ENCODE assay signal across 8 cellular contexts in genomic region chr1:155983191-155984023, GRCh38. TPM values are rescaled to one million over a fixed set of nuclear protein-coding genes. Genes with fewer than 3 reads are reported as not detected.
DNase-seq lines count a peak whose midpoint lies in the region; ATAC-seq, FAIRE-seq and TF ChIP-seq lines count a peak whose summit lies in the region.

No MANE protein-coding gene starts in this region.

- H3K9ac ChIP-seq in BLaER1 treated with 17β-estradiol and CSF1 and Interleukin-3, amounts not matched to agents 10 nM and 100 nM: no peak overlapping the region
- no peak overlapping the region for H3K9ac ChIP-seq in endodermal cell (ENCODE audit: extremely low read depth, low read length, poor library complexity, severe bottlenecking)

- H3K27ac ChIP-seq in BLaER1 treated with 17β-estradiol and CSF1 and Interleukin-3, amounts not matched to agents 10 nM and 100 nM: peak overlapping the region in 3 of 11 experiments; percentile 15 to 100 (median 98); a peak in 6 of 22 replicates
- H3K27ac ChIP-seq in PC-9 (peak overlapping the region; percentile 96), endodermal cell (ENCODE audit: low read depth, low read length) (peak overlapping the region; percentile 32)
- H3K27ac ChIP-seq in naive thymus-derived CD4-positive, alpha-beta T cell (ENCODE audit: low read depth, low read length): peak overlapping the region; percentile 90

- DNase-seq in H54 (ENCODE audit: insufficient read length, low spot score) (peak; percentile 84), PC-9 (peak; percentile 46 to 62), endodermal cell (peak; percentile 71), putamen (ENCODE audit: low spot score) (no peak)
- DNase-seq in naive thymus-derived CD4-positive, alpha-beta T cell: no peak

- no peaks in the 10 kb centered on the region for H3K27me3 ChIP-seq in BLaER1 treated with 17β-estradiol and CSF1 and Interleukin-3, amounts not matched to agents 10 nM and 100 nM
- no peaks in the 10 kb centered on the region for H3K27me3 ChIP-seq in PC-9 (ENCODE audit: insufficient read depth, low read depth)
- H3K27me3 ChIP-seq in endodermal cell (ENCODE audit: control insufficient read depth, insufficient read depth, low read length, poor library complexity, severe bottlenecking): no peaks in the 10 kb centered on the region
- H3K27me3 ChIP-seq in naive thymus-derived CD4-positive, alpha-beta T cell (ENCODE audit: control insufficient read depth in 2 of 2, insufficient read depth in 2 of 2, low read length in 2 of 2): no peaks in the 10 kb centered on the region

- no peak overlapping the region for H3K4me3 Mint-ChIP-seq in endodermal cell
- peak overlapping the region in 5 of 10 donors; percentile 16 to 93 (median 35) for H3K4me3 Mint-ChIP-seq in naive thymus-derived CD4-positive, alpha-beta T cell

- 0 out of 2 replicates have a peak, but pooled peaks have one; percentile 19 for TF ChIP-seq POLR2A in H54 (IDR thresholded peaks at IDR 0.05; ENCODE audit: low read depth, low read length)

- 0 out of 22 replicates have a peak, but pooled peaks cover 0 to 4% (median 0%) of the 10 kb centered on the region in 11 experiments for H3K9me3 ChIP-seq in BLaER1 treated with 17β-estradiol and CSF1 and Interleukin-3, amounts not matched to agents 10 nM and 100 nM (replicated peaks in 1 of 11)
- H3K9me3 ChIP-seq in PC-9 (ENCODE audit: insufficient read depth, low read depth) (no peaks in the 10 kb centered on the region), endodermal cell (ENCODE audit: control insufficient read depth, low read length) (no peaks in the 10 kb centered on the region)
- no peaks in the 10 kb centered on the region for H3K9me3 ChIP-seq in naive thymus-derived CD4-positive, alpha-beta T cell (ENCODE audit: control insufficient read depth in 2 of 3, low read length in 3 of 3)

- peaks cover 4% of the 10 kb centered on the region for H3K27me3 Mint-ChIP-seq in endodermal cell (ENCODE audit: insufficient read depth)
- H3K27me3 Mint-ChIP-seq in naive thymus-derived CD4-positive, alpha-beta T cell: no peaks in the 10 kb centered on the region

- peak overlapping the region in 1 of 10 experiments; percentile 26; a peak in 1 of 20 replicates for H3K4me3 ChIP-seq in BLaER1 treated with 17β-estradiol and CSF1 and Interleukin-3, amounts not matched to agents 10 nM and 100 nM
- H3K4me3 ChIP-seq in PC-9: peak overlapping the region; percentile 93
- no peak overlapping the region for H3K4me3 ChIP-seq in endodermal cell (ENCODE audit: low read length)
- no peak overlapping the region for H3K4me3 ChIP-seq in naive thymus-derived CD4-positive, alpha-beta T cell (ENCODE audit: low read length)

- no peak overlapping the region for H3K27ac Mint-ChIP-seq in endodermal cell
- H3K27ac Mint-ChIP-seq in naive thymus-derived CD4-positive, alpha-beta T cell: peak overlapping the region in 8 of 9 donors; percentile 81 to 96 (median 92)

- no peak overlapping the region for H2AFZ ChIP-seq in PC-9

- POLR2A ChIA-PET in PC-9 (lab: Charles Lee; ENCODE audit: unreplicated experiment): no interaction called here
- POLR2A ChIA-PET in naive thymus-derived CD4-positive, alpha-beta T cell (lab: Charles Lee): interaction anchor here (0.6 to 10.1 kb wide), 10 partner anchors 12 to 64 kb away, joined by 3 to 144 read pairs (median 3); partner anchors contain the start of genes KHDC4 and RXFP4

- 0 out of 22 replicates have a peak, but pooled peaks cover 0 to 4% (median 0%) of the 10 kb centered on the region in 11 experiments for H3K36me3 ChIP-seq in BLaER1 treated with 17β-estradiol and CSF1 and Interleukin-3, amounts not matched to agents 10 nM and 100 nM
- H3K36me3 ChIP-seq in PC-9 (ENCODE audit: low read depth) (peaks cover 7% of the 10 kb centered on the region; the same call in 1 of the 2 replicates), endodermal cell (ENCODE audit: control insufficient read depth, insufficient read depth, low read length) (no peaks in the 10 kb centered on the region)
- H3K36me3 ChIP-seq in naive thymus-derived CD4-positive, alpha-beta T cell (ENCODE audit: control insufficient read depth in 2 of 3, insufficient read depth in 3 of 3, low read length in 3 of 3): peaks cover 0 to 3% (median 0%) of the 10 kb centered on the region in 3 experiments

- peak overlapping the region; percentile 11 to 100 (median 98) for H3K4me2 ChIP-seq in BLaER1 treated with 17β-estradiol and CSF1 and Interleukin-3, amounts not matched to agents 10 nM and 100 nM
- H3K4me2 ChIP-seq in PC-9: peak overlapping the region; percentile 94

- ATAC-seq in naive thymus-derived CD4-positive, alpha-beta T cell: no peak
- ATAC-seq in GM19351 (IDR thresholded peaks at IDR 0.05; ENCODE audit: unreplicated experiment) (no peak), HG03565 (IDR thresholded peaks at IDR 0.05; ENCODE audit: unreplicated experiment) (no peak)

- intact Hi-C loops in PC-9 (cut with micrococcal nuclease; ENCODE audit: unreplicated experiment): no loop called here
- intact Hi-C loops in naive thymus-derived CD4-positive, alpha-beta T cell (cut with micrococcal nuclease): no loop called here

- WGBS in endodermal cell (ENCODE audit: insufficient coverage in 1 of 2, insufficient read length in 1 of 2), 2 experiments: 76 to 78% methylated on average over 2 to 4 of the region's 4 CpGs

- peaks cover 35% of the 10 kb centered on the region for H3K4me1 Mint-ChIP-seq in endodermal cell
- peaks cover 46 to 56% (median 49%) of the 10 kb centered on the region in 7 donors for H3K4me1 Mint-ChIP-seq in naive thymus-derived CD4-positive, alpha-beta T cell

- H3K4me1 ChIP-seq in BLaER1 treated with 17β-estradiol and CSF1 and Interleukin-3, amounts not matched to agents 10 nM and 100 nM: peaks cover 64 to 79% (median 77%) of the 10 kb centered on the region in 10 experiments
- H3K4me1 ChIP-seq in PC-9 (replicated peaks; ENCODE audit: insufficient read depth): peaks cover 44% of the 10 kb centered on the region
- peaks cover 11% of the 10 kb centered on the region for H3K4me1 ChIP-seq in endodermal cell (ENCODE audit: control insufficient read depth, insufficient read depth, low read length)
- peaks cover 27 to 51% of the 10 kb centered on the region in 2 donors for H3K4me1 ChIP-seq in naive thymus-derived CD4-positive, alpha-beta T cell (ENCODE audit: control insufficient read depth in 2 of 2, insufficient read depth in 2 of 2, low read length in 2 of 2)

- no peak for TF ChIP-seq CTCF in PC-9 (conservative IDR thresholded peaks at IDR 0.05)
- TF ChIP-seq CTCF in endodermal cell (conservative IDR thresholded peaks at IDR 0.05): peak; percentile 31

- no peaks in the 10 kb centered on the region for H4K20me1 ChIP-seq in BLaER1 treated with 17β-estradiol and CSF1 and Interleukin-3, amounts not matched to agents 10 nM and 100 nM
- H4K20me1 ChIP-seq in PC-9 (ENCODE audit: insufficient read depth): no peaks in the 10 kb centered on the region

- peaks cover 9% of the 10 kb centered on the region for H3K9me3 Mint-ChIP-seq in endodermal cell
- H3K9me3 Mint-ChIP-seq in naive thymus-derived CD4-positive, alpha-beta T cell: no peaks in the 10 kb centered on the region

- H3K36me3 Mint-ChIP-seq in endodermal cell (ENCODE audit: low read depth): no peaks in the 10 kb centered on the region
- H3K36me3 Mint-ChIP-seq in naive thymus-derived CD4-positive, alpha-beta T cell: peaks cover 0 to 6% (median 0%) of the 10 kb centered on the region in 5 donors

- peaks cover 42% of the 10 kb centered on the region for H3K79me2 ChIP-seq in PC-9 (ENCODE audit: low read depth)

- H3K9me2 ChIP-seq in PC-9 (ENCODE audit: insufficient read depth): no peaks in the 10 kb centered on the region

- CTCF ChIA-PET in PC-9 (lab: Charles Lee): interaction anchor here (0.6 kb wide), 1 partner anchor 51 kb away, joined by 4 read pairs; no protein-coding TSS in a partner anchor
- CTCF ChIA-PET in naive thymus-derived CD4-positive, alpha-beta T cell (lab: Charles Lee): interaction anchor here (0.7 to 2.2 kb wide), 4 partner anchors 15 to 45 kb away, joined by 3 to 12 read pairs (median 5); no protein-coding TSS in a partner anchor

- no peak for FAIRE-seq in H54 (lab: Jason Lieb, UNC)

- H3F3A ChIP-seq in PC-9 (ENCODE audit: insufficient read depth, low read depth): peaks cover 48% of the 10 kb centered on the region

- no TSS peak for BruUV-seq in PC-9 (replicated peaks; lab: Mats Ljungman, UMichigan)

RNA-seq across cellular contexts. Expression of gene ARHGEF2, which starts 5.1 kb away (rescaled TPM):
- total RNA-seq in PC-9 (2021) (85.0 and 93.9 TPM in 2 replicates), endodermal cell (100 to 1,000 TPM; 134 to 147 TPM)
- polyA plus RNA-seq in endodermal cell (2013, experiment 1 of 2): 80.1 TPM
- 71.9 TPM for polyA plus RNA-seq in endodermal cell (2013, experiment 2 of 2)
- 100 to 1,000 TPM; 108 to 236 (median 182) TPM for total RNA-seq in naive thymus-derived CD4-positive, alpha-beta T cell
- 10 to 100 TPM; 17.0 to 28.5 TPM for polyA plus RNA-seq in naive thymus-derived CD4-positive, alpha-beta T cell

RNA-seq across cellular contexts. Expression of gene SSR2, which starts 37.3 kb away (rescaled TPM):
- 152 and 196 TPM in 2 replicates for total RNA-seq in PC-9 (2021)
- 100 to 1,000 TPM; 193 TPM for total RNA-seq in endodermal cell
- polyA plus RNA-seq in endodermal cell (2013, experiment 1 of 2): 299 TPM
- polyA plus RNA-seq in endodermal cell (2013, experiment 2 of 2): 274 TPM
- total RNA-seq in naive thymus-derived CD4-positive, alpha-beta T cell: 100 to 1,000 TPM; 207 to 278 (median 256) TPM
- polyA plus RNA-seq in naive thymus-derived CD4-positive, alpha-beta T cell: 100 to 1,000 TPM; 366 to 393 TPM

RNA-seq across cellular contexts. Expression of gene RXFP4, which starts 42.0 kb away (rescaled TPM):
- 0.33 TPM in 1 of 2 replicates, not detected in the other for total RNA-seq in PC-9 (2021)
- total RNA-seq in endodermal cell: not detected
- not detected for polyA plus RNA-seq in endodermal cell (2013, experiment 1 of 2)
- not detected for polyA plus RNA-seq in endodermal cell (2013, experiment 2 of 2)
- total RNA-seq in naive thymus-derived CD4-positive, alpha-beta T cell: not detected
- polyA plus RNA-seq in naive thymus-derived CD4-positive, alpha-beta T cell: 1 to 10 TPM in 1 of 2 donors, under 1 TPM in 1; 0.60 to 1.3 TPM

RNA-seq across cellular contexts. Expression of gene KHDC4, which starts 49.2 kb away (rescaled TPM):
- total RNA-seq in PC-9 (2021): 63.4 and 68.8 TPM in 2 replicates
- 10 to 100 TPM; 67.7 to 76.2 TPM for total RNA-seq in endodermal cell
- 46.7 TPM for polyA plus RNA-seq in endodermal cell (2013, experiment 1 of 2)
- polyA plus RNA-seq in endodermal cell (2013, experiment 2 of 2): 39.0 TPM
- total RNA-seq in naive thymus-derived CD4-positive, alpha-beta T cell: 100 to 1,000 TPM in 2 of 5 experiments, 10 to 100 TPM in 3; 64.6 to 117 (median 79.8) TPM
- polyA plus RNA-seq in naive thymus-derived CD4-positive, alpha-beta T cell: 1 to 10 TPM; 8.1 to 9.3 TPM

Comparison
In these comparisons a context has a peak if more than half of its experiments do, and no peak if none do; other contexts are left out.
1. DNase-seq: peak in H54 (single experiment), PC-9 (2 of 2) and endodermal cell (single experiment); none in naive thymus-derived CD4-positive, alpha-beta T cell (0 of 9) and putamen (single experiment).